In genomic region chr5:159909126-159909525, GRCh38 we compare ENCODE assay signal across 1 cellular context.
TF ChIP-seq lines count a peak whose summit lies in the region.

No MANE protein-coding gene starts in this region.

TF ChIP-seq in A549, 52 proteins besides CTCF, POLR2A, EP300 and RAD21 (continued from another document):
- TF ChIP-seq REST (IDR thresholded peaks at IDR 0.05): no peak
- TF ChIP-seq HEYL (CRISPR knock-in tag; IDR thresholded peaks at IDR 0.05): no peak
- no peak for TF ChIP-seq BCL3 (IDR thresholded peaks at IDR 0.05)
- no peak for TF ChIP-seq ZSCAN20 (CRISPR knock-in tag; IDR thresholded peaks at IDR 0.05)
